ENCODE assay signal across 1 cellular context in the genomic region with DNA sequence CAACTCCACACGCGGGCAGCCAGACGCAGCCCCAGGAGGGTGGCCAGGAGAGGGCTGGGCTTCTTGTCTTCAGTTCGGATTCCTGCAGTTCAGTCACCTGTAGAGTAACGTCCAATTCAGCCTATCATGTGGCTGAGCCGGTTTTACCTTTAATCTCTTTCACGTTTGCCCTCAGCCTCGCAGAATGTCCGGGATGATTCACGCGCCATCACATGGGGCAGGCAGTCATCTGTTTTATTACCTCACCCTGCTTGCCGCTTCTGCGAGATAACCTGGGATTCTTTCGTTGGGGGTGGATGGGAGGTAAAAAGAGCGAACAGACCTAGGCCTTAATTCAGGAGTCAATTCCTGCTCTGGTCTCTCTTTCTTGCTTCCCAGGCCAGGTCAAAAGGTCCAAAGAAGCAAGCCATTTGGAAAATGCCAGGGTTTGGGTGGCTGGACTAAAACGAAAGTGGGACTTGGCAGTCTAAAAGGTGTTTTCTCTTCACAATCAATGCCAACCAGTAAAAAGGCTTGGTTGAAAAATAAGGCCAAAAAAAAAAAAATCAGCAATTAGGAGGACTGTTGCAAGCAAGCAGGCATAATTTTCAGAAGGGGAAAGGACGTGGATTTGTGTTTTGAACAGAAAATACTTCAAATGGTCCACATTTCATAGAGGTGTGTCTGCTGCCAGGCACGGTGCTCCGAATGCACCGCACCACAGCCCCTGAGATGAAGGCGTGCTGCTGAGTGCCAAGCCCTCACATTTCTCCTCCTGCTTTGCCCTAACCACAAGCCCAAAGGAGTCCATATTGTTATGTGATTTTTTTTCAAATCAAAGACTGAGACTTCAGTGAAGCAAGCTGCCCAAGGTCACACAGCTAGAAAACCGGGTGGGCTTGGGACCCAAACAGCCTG.
TF ChIP-seq lines count a peak whose summit lies in the region.

No MANE protein-coding gene starts in this region.

TF ChIP-seq in H1, 55 proteins besides CTCF, POLR2A, EP300 and RAD21 (continued from another document):
- no peak for TF ChIP-seq MAFK (IDR thresholded peaks at IDR 0.05; ENCODE audit: low read depth, low read length)
- no peak for TF ChIP-seq RBBP5 (IDR thresholded peaks at IDR 0.05; ENCODE audit: borderline replicate concordance, low read depth, low read length)
- TF ChIP-seq KDM4A (IDR thresholded peaks at IDR 0.05; ENCODE audit: low read depth, low read length, severe bottlenecking) = no peak
- TF ChIP-seq SIN3A (conservative IDR thresholded peaks at IDR 0.05 in 1 of 2, IDR thresholded peaks at IDR 0.05 in 1 of 2; ENCODE audit: low read depth in 1 of 2, low read length in 2 of 2) = no peak
- TF ChIP-seq, protein P1, sequence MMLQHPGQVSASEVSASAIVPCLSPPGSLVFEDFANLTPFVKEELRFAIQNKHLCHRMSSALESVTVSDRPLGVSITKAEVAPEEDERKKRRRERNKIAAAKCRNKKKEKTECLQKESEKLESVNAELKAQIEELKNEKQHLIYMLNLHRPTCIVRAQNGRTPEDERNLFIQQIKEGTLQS (IDR thresholded peaks at IDR 0.05; ENCODE audit: insufficient read depth, low read depth, low read length) = no peak
